Comparison of ENCODE assay signal across 34 cellular contexts in the genomic region with DNA sequence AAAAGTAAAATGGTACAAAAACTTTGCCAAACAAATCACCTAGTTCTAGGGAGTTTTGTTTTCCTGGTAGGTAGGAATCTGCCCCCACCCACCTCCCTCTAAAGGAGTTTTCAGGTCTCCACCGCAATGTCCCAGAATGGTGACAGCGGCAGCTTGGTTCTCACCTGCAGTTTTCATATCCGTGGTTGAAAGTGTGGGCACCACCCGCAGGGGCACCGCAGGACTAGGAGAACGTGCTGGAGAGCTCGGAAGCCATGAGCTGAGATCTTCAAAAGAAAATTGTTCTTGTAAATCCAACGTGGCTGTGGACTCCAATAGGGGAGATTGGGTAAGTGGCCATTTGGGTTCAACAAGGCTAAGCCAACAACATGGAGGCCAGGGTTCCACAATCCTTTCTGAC.
"Had no signal": no experiment of that assay in that cellular context is flagged by ENCODE, and none has a peak within 500 bp of the region (broad histone marks: within the 10 kb centered on the region; RNA-seq: fewer than 3 reads in every experiment).

No MANE protein-coding gene starts in this region.

- H3K27me3 ChIP-seq: MG63 had no signal

- H3K4me3 ChIP-seq: MG63 had no signal

- DNase-seq: Karpas-422, Kasumi-1, MG63, MM.1S, MV-4-11, NCI-H1048, NCI-H1092, NCI-H1092 treated with DMSO at 0.1 percent for 48 hours, NCI-H1105, NCI-H1105 treated with DMSO at 0.1 percent for 48 hours, NCI-H1417, NCI-H1417 treated with DMSO at 0.1 percent for 48 hours, NCI-H1436, NCI-H146, NCI-H1694, NCI-H1694 treated with DMSO at 0.1 percent for 48 hours, NCI-H187, NCI-H187 treated with DMSO at 0.1 percent for 48 hours, NCI-H1930, NCI-H2029, NCI-H2029 treated with DMSO at 0.1 percent for 48 hours, NCI-H2081, NCI-H2081 treated with DMSO at 0.1 percent for 48 hours, NCI-H2107, NCI-H2171, NCI-H2171 treated with DMSO at 0.1 percent for 48 hours, NCI-H2227 treated with DMSO at 0.1 percent for 48 hours, NCI-H226, NCI-H345, NCI-H446, NCI-H446 treated with DMSO at 0.1 percent for 48 hours, NCI-H510A, NCI-H510A treated with DMSO at 0.1 percent for 48 hours had no signal

- H3K9me3 ChIP-seq: MG63 had no signal

- H3K4me2 ChIP-seq: KMS-11 had no signal

- H3K27ac ChIP-seq: KMS-11 had no signal

- H3K9ac ChIP-seq: KMS-11 had no signal
